14 cellular contexts compared by ENCODE assay signal in the genomic region with DNA sequence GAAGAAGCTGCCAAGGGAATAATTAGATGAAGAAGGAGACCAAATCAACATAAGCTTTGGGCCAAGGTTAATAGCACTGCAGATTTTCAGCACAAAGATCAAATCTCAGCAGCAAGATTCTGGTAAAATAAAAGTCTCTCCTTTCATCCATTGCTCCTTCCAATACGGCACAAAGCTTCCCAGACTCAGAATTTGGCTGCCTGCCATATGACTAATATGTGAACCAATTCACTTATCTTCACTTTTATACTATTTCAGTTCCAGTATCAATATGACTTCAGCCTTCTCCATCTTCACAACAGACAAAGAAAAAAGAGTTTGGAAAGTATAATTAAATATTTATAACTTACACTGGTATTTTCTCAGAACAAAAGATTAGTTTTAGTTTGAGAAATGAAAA.
DNase-seq lines count a peak whose midpoint lies in the region; ATAC-seq and TF ChIP-seq lines count a peak whose summit lies in the region.
"Had no signal": no experiment of that assay in that cellular context is flagged by ENCODE, and none has a peak within 500 bp of the region (broad histone marks: within the 10 kb centered on the region; RNA-seq: fewer than 3 reads in every experiment).

No MANE protein-coding gene starts in this region.

- no peaks in the 10 kb centered on the region for H3K79me2 ChIP-seq in SK-N-SH (ENCODE audit: insufficient read depth)

- H3F3A ChIP-seq in SK-N-SH (replicated peaks; ENCODE audit: insufficient read depth), result peaks cover 16% of the 10 kb centered on the region

- H3K36me3 ChIP-seq in A673 (ENCODE audit: insufficient read depth, low read length, poor library complexity, severe bottlenecking) (no peaks in the 10 kb centered on the region), SK-N-SH (replicated peaks in 1 of 2; ENCODE audit: control insufficient read depth in 1 of 2, insufficient read depth in 2 of 2, low read length in 1 of 2) (no peaks in the 10 kb centered on the region)
- H3K36me3 ChIP-seq: upper lobe of left lung had no signal

- TF ChIP-seq RAD21 in SK-N-SH (IDR thresholded peaks at IDR 0.05; ENCODE audit: low read length), result no peak

- H3K4me1 ChIP-seq in A673 (ENCODE audit: insufficient read depth, low read length, poor library complexity, severe bottlenecking) (no peaks in the 10 kb centered on the region), SK-N-SH (ENCODE audit: control insufficient read depth in 1 of 2, insufficient read depth in 2 of 2, low read depth in 1 of 2, low read length in 1 of 2) (no peaks in the 10 kb centered on the region)
- H3K4me1 ChIP-seq: upper lobe of left lung had no signal

- CTCF ChIA-PET in A673 (lab: Charles Lee) (no interaction called here), SK-N-SH (lab: Yijun Ruan, JAX) (interaction anchor here (0.7 kb wide), 1 partner anchor 43 kb away, joined by 3 read pairs; no protein-coding TSS in a partner anchor)

- TF ChIP-seq EP300 in SK-N-SH (IDR thresholded peaks at IDR 0.05; ENCODE audit: borderline replicate concordance in 1 of 2, low read depth in 1 of 2, low read length in 1 of 2), result no peak

- BruUV-seq in A673 (replicated peaks; lab: Mats Ljungman, UMichigan), result no TSS peak

- H3K4me2 ChIP-seq in SK-N-SH, result peak overlapping the region; percentile 32; the same call in 1 of the 2 replicates

- POLR2A ChIA-PET in A673 (lab: Charles Lee; ENCODE audit: low non-redundant PET), result no interaction called here
- POLR2A ChIA-PET in SK-N-SH (lab: Yijun Ruan, JAX), result no interaction called here

- 4% methylated on average over 1 of the region's 1 CpG for WGBS in SK-N-SH (ENCODE audit: low lambda C conversion rate)

- peak overlapping the region; percentile 37; the same call in 1 of the 2 replicates for H2AFZ ChIP-seq in SK-N-SH (ENCODE audit: low read depth)

- DNase-seq in A673 (ENCODE audit: low spot score), result peak; percentile 1
- peak; percentile 1 for DNase-seq in SK-N-SH
- peak; percentile 2 for DNase-seq in foreskin melanocyte
- DNase-seq in HCEC 1CT, result no peak
- DNase-seq: ACHN; activated CD4-positive, alpha-beta T cell treated with anti-CD3 and anti-CD28 coated beads, Interleukin-2, amount 10 ng/mL, durations not matched to agents 24 days and 14 days; NCI-H1436 treated with DMSO at 0.1 percent for 48 hours; nephron progenitor cell; upper lobe of left lung had no signal

- ATAC-seq in HG02852 (IDR thresholded peaks at IDR 0.05; ENCODE audit: unreplicated experiment), result peak; percentile 48
- ATAC-seq in GM21723 (IDR thresholded peaks at IDR 0.05; ENCODE audit: unreplicated experiment), result no peak
- no peak for ATAC-seq in HG03045 (IDR thresholded peaks at IDR 0.05; ENCODE audit: unreplicated experiment)
- no peak for ATAC-seq in GM18867 (IDR thresholded peaks at IDR 0.05; ENCODE audit: unreplicated experiment)
- ATAC-seq: left lobe of liver had no signal

- H3K4me3 ChIP-seq in A673 (ENCODE audit: low read depth, low read length, poor library complexity, severe bottlenecking) (no peak overlapping the region), SK-N-SH (ENCODE audit: low read depth in 2 of 2, low read length in 1 of 2) (no peak overlapping the region)
- H3K4me3 ChIP-seq: upper lobe of left lung had no signal

- H4K20me1 ChIP-seq in SK-N-SH (ENCODE audit: insufficient read depth), result no peaks in the 10 kb centered on the region

- no peaks in the 10 kb centered on the region for H3K27me3 ChIP-seq in A673 (replicated peaks; ENCODE audit: insufficient read depth, low read depth, low read length, poor library complexity)
- H3K27me3 ChIP-seq in SK-N-SH (ENCODE audit: insufficient read depth), result no peaks in the 10 kb centered on the region
- H3K27me3 ChIP-seq: upper lobe of left lung had no signal

- peak overlapping the region; percentile 44; the same call in 1 of the 2 replicates for H3K9ac ChIP-seq in SK-N-SH

- intact Hi-C loops in A673 (cut with micrococcal nuclease; ENCODE audit: unreplicated experiment), result no loop called here

- H3K9me3 ChIP-seq in A673 (ENCODE audit: low read depth, low read length, poor library complexity, severe bottlenecking) (no peaks in the 10 kb centered on the region), SK-N-SH (no peaks in the 10 kb centered on the region)

- no peak overlapping the region for H3K27ac ChIP-seq in A673 (ENCODE audit: low read depth, low read length, poor library complexity, severe bottlenecking)
- H3K27ac ChIP-seq in SK-N-SH (ENCODE audit: low read depth in 2 of 2, low read length in 1 of 2), result peak overlapping the region; percentile 25 to 97; a peak in 3 of 4 replicates
- H3K27ac ChIP-seq: upper lobe of left lung had no signal

- TF ChIP-seq CTCF in A673 (conservative IDR thresholded peaks at IDR 0.05; ENCODE audit: low read depth, low read length) (no peak), SK-N-SH (IDR thresholded peaks at IDR 0.05) (no peak)

- no peaks in the 10 kb centered on the region for H3K9me2 ChIP-seq in SK-N-SH

TF ChIP-seq in SK-N-SH, 30 proteins besides CTCF, POLR2A, EP300 and RAD21:
- TF ChIP-seq NFIC (IDR thresholded peaks at IDR 0.05; ENCODE audit: borderline replicate concordance) (peak; percentile 86), CHD2 (IDR thresholded peaks at IDR 0.05; ENCODE audit: low read length, partially characterized antibody) (no peak), FOSL2 (IDR thresholded peaks at IDR 0.05; ENCODE audit: borderline replicate concordance, low read depth) (peak; percentile 42; the same call in 1 of the 2 replicates), TCF12 (IDR thresholded peaks at IDR 0.05) (peak; percentile 62), JUND (IDR thresholded peaks at IDR 0.05) (peak; percentile 33; the same call in 1 of the 2 replicates), POLR2AphosphoS5 (IDR thresholded peaks at IDR 0.05; ENCODE audit: low read depth, low read length) (no peak), YY1 (IDR thresholded peaks at IDR 0.05; ENCODE audit: low read depth) (no peak)
